In the genomic region with DNA sequence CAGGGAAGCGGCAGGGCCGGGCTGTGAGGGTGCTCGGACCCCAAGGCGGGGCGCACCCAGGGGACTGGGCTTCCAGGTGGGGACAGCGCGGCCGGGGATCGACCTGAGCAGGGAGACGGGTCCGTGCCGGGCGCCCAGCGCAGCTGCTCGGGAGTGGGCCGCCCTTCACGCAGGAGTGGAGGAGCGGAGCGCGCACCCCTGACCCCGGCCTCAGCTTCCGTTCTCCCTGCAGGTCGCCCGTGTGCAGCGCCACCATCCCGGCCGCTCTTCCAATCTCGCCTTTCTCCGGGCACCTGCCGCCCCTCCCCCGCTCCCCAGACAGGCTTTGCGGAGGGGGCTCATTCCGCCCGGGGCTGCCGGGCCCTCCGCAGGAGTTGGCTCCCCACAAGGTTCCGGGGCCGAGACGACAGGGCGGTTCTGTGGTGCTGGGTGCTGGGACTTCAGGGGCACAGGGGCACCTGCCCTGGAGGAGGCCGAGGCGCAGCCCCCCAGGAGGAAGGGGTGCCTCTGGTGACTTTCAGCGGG, we compare ENCODE assay signal across 9 cellular contexts. TPM values are rescaled to one million over a fixed set of nuclear protein-coding genes. Genes with fewer than 3 reads are reported as not detected.
A peak's percentile ranks its signal among the peaks of the same experiment; 100 is the strongest.
DNase-seq lines count a peak whose midpoint lies in the region; ATAC-seq and TF ChIP-seq lines count a peak whose summit lies in the region.
"Not testable (repeated sequence)": the region's sequence is repeated elsewhere in the genome, so short reads cannot be mapped to it uniquely, and the experiment has no call there.
"Had no signal": no experiment of that assay in that cellular context is flagged by ENCODE, and none has a peak within 500 bp of the region (broad histone marks: within the 10 kb centered on the region; RNA-seq: fewer than 3 reads in every experiment).

No MANE protein-coding gene starts in this region.

- not testable (repeated sequence) for H3K79me2 ChIP-seq in Loucy (ENCODE audit: insufficient read depth, low read length)

- H3K9ac ChIP-seq in Loucy (ENCODE audit: low read depth, low read length, poor library complexity, severe bottlenecking), result not testable (repeated sequence)

- not testable (repeated sequence) for H3K9me2 ChIP-seq in Loucy (replicated peaks; ENCODE audit: low read depth, low read length)

- H3K4me3 ChIP-seq in Loucy (ENCODE audit: low read length, poor library complexity, severe bottlenecking), result peak overlapping the region; percentile 62
- peak overlapping the region; percentile 85 for H3K4me3 ChIP-seq in coronary artery

- DNase-seq in GM13976 (ENCODE audit: low spot score) (peak; percentile 7), iPS-NIHi11 (ENCODE audit: low spot score) (peak; percentile 2), posterior vena cava (ENCODE audit: low spot score) (peak; percentile 86), ureter (ENCODE audit: low spot score) (peak; percentile 54)
- DNase-seq in activated CD4-positive, alpha-beta T cell treated with anti-CD3 and anti-CD28 coated beads for 48 hours, result peak; percentile 17
- DNase-seq in coronary artery (ENCODE audit: low spot score), result not testable (repeated sequence)

- not testable (repeated sequence) for H3K27me3 ChIP-seq in Loucy (ENCODE audit: insufficient read depth, low read length, poor library complexity, severe bottlenecking)

- H3F3A ChIP-seq in Loucy (ENCODE audit: low read depth), result not testable (repeated sequence)

- not testable (repeated sequence) for H4K20me1 ChIP-seq in Loucy (ENCODE audit: insufficient read depth, low read length, poor library complexity, severe bottlenecking)

- H3K36me3 ChIP-seq in Loucy (ENCODE audit: insufficient read depth, low read length), result not testable (repeated sequence)

- not testable (repeated sequence) for H3K27ac ChIP-seq in coronary artery

- ATAC-seq in HG02642 (IDR thresholded peaks at IDR 0.05; ENCODE audit: poor library complexity, unreplicated experiment), result peak; percentile 26

- in situ Hi-C loops in GM13976 (cut with MboI; ENCODE audit: low sequenced_read_pairs, unreplicated experiment), result not testable (repeated sequence)

- not testable (repeated sequence) for H3K9me3 ChIP-seq in Loucy (ENCODE audit: insufficient read depth, low read depth, low read length)

- intact Hi-C loops in posterior vena cava (cut with DNase I), result not testable (repeated sequence)

- H2AFZ ChIP-seq in Loucy (ENCODE audit: low read length), result not testable (repeated sequence)

- H3K4me2 ChIP-seq in Loucy (ENCODE audit: low read depth, low read length, poor library complexity, severe bottlenecking), result not testable (repeated sequence)

- TF ChIP-seq CTCF in GM13976 (IDR thresholded peaks at IDR 0.05; ENCODE audit: borderline replicate concordance, control extremely low read depth, extremely low read depth, insufficient read depth, missing control alignments); Loucy (conservative IDR thresholded peaks at IDR 0.05; ENCODE audit: low read length); coronary artery (IDR thresholded peaks at IDR 0.05): not testable (repeated sequence)

- H3K4me1 ChIP-seq in Loucy (ENCODE audit: insufficient read depth, low read length, poor library complexity, severe bottlenecking), result not testable (repeated sequence)

RNA-seq across cellular contexts. Expression of a gene that starts 0.7 kb away (rescaled TPM):
- total RNA-seq in posterior vena cava (10 to 100 TPM in 1 of 2 donors, 1 to 10 TPM in 1; 9.1 to 14.9 TPM), ureter (15.6 TPM)
- total RNA-seq: SJSA1 had no signal
